ENCODE assay signal across 8 cellular contexts in genomic region chr17:66727634-66728570, GRCh38.
DNase-seq lines count a peak whose midpoint lies in the region; ATAC-seq and TF ChIP-seq lines count a peak whose summit lies in the region.

No MANE protein-coding gene starts in this region.

- no peak overlapping the region for H3K4me3 Mint-ChIP-seq in progenitor cell of endocrine pancreas (ENCODE audit: low read depth)

- H3K27me3 Mint-ChIP-seq in progenitor cell of endocrine pancreas, result no peaks in the 10 kb centered on the region

- H3K27ac ChIP-seq in Karpas-422 (ENCODE audit: low read length), result no peak overlapping the region

- peak overlapping the region; percentile 11; the same call in 1 of the 2 replicates for H3K9ac ChIP-seq in Karpas-422 (ENCODE audit: low read length)

- H3K27ac Mint-ChIP-seq in progenitor cell of endocrine pancreas, result no peak overlapping the region

- no peaks in the 10 kb centered on the region for H3K79me2 ChIP-seq in Karpas-422 (ENCODE audit: low read length)

- H3K4me2 ChIP-seq in Karpas-422 (ENCODE audit: low read depth, low read length, poor library complexity, severe bottlenecking), result no peak overlapping the region

- H4K20me1 ChIP-seq in Karpas-422 (ENCODE audit: insufficient read depth, low read depth, low read length), result no peaks in the 10 kb centered on the region

- H2AFZ ChIP-seq in Karpas-422 (ENCODE audit: low read length), result no peak overlapping the region

- intact Hi-C loops in head of caudate nucleus (cut with DNase I), result loop anchor here (5.0 kb wide), 1 partner anchor 174 kb away; no protein-coding TSS in a partner anchor

- no peaks in the 10 kb centered on the region for H3K27me3 ChIP-seq in Karpas-422 (ENCODE audit: low read length)

- H3K9me3 ChIP-seq in Karpas-422 (ENCODE audit: low read length), result no peaks in the 10 kb centered on the region

- ATAC-seq in GM19043 (IDR thresholded peaks at IDR 0.05; ENCODE audit: low read depth, unreplicated experiment) (peak; percentile 74), HG03521 (IDR thresholded peaks at IDR 0.05; ENCODE audit: unreplicated experiment) (no peak)

- peak; percentile 79 for TF ChIP-seq CTCF in progenitor cell of endocrine pancreas (IDR thresholded peaks at IDR 0.05; ENCODE audit: unreplicated experiment)

- H3K9me3 Mint-ChIP-seq in progenitor cell of endocrine pancreas (ENCODE audit: low read depth), result no peaks in the 10 kb centered on the region

- peaks cover 14% of the 10 kb centered on the region for H3K4me1 ChIP-seq in Karpas-422 (ENCODE audit: low read length)

- no peak overlapping the region for H3K4me3 ChIP-seq in Karpas-422 (ENCODE audit: low read length)

- H3K4me1 Mint-ChIP-seq in progenitor cell of endocrine pancreas (ENCODE audit: low read depth), result peaks cover 20% of the 10 kb centered on the region

- no peaks in the 10 kb centered on the region for H3K9me2 ChIP-seq in Karpas-422 (replicated peaks; ENCODE audit: insufficient read depth, low read length)

- DNase-seq in Ammon's horn (ENCODE audit: low spot score) (peak; percentile 90), Karpas-422 (peak; percentile 94), OCI-M1 (lab: John Stamatoyannopoulos, UW) (peak; percentile 57), head of caudate nucleus (peak; percentile 64 to 92 (median 82)), progenitor cell of endocrine pancreas (ENCODE audit: low spot score, unreplicated experiment) (peak; percentile 41)
- DNase-seq in activated naive CD4-positive, alpha-beta T cell treated with anti-CD3 and anti-CD28 coated beads, Interleukin-2, amount 50 U/mL, for 16 hours, result peak; percentile 53

- H3K36me3 Mint-ChIP-seq in progenitor cell of endocrine pancreas (ENCODE audit: insufficient read depth), result no peaks in the 10 kb centered on the region

- H3K36me3 ChIP-seq in Karpas-422 (ENCODE audit: insufficient read depth, low read length), result no peaks in the 10 kb centered on the region

Comparison
In these comparisons a context has a peak if more than half of its experiments do, and no peak if none do; other contexts are left out.
1. DNase-seq: peak in every context shown above with its lines; median percentile 94 in Karpas-422; 90 in Ammon's horn; 82 in head of caudate nucleus; 57 in OCI-M1; 53 in activated naive CD4-positive, alpha-beta T cell treated with anti-CD3 and anti-CD28 coated beads, Interleukin-2, amount 50 U/mL, for 16 hours; 41 in progenitor cell of endocrine pancreas.